ENCODE assay signal across 16 cellular contexts in the genomic region with DNA sequence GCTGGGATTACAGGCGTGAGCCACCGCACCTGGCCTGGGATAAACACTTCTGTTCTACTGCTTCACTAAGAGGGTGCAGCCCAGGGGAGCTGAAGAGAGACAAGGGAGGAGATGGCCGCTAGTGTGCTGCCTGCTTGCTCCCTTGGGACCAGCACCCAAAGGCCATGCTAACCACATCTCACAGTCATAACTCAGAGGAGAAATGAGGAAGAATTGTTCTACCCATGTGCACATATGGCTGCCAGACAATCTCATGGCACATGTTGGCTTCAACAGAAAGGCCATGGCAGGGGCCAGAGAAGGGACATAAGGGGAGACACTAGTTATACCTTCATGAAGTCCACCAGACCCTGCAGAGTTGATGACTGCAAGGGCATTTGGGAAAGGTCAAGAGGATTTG. TPM values are rescaled to one million over a fixed set of nuclear protein-coding genes. Genes with fewer than 3 reads are reported as not detected.
A peak's percentile ranks its signal among the peaks of the same experiment; 100 is the strongest.
DNase-seq lines count a peak whose midpoint lies in the region; ATAC-seq lines count a peak whose summit lies in the region.
"Had no signal": no experiment of that assay in that cellular context is flagged by ENCODE, and none has a peak within 500 bp of the region (broad histone marks: within the 10 kb centered on the region; RNA-seq: fewer than 3 reads in every experiment).

No MANE protein-coding gene starts in this region.

- no peak overlapping the region for H3K4me3 ChIP-seq in H7 (ENCODE audit: insufficient read depth, low read depth, low read length)

- H3K9me3 Mint-ChIP-seq in activated naive CD8-positive, alpha-beta T cell treated with anti-CD3 and anti-CD28 coated beads, Interleukin-2, amount 50 U/mL, for 24 hours = no peaks in the 10 kb centered on the region
- no peaks in the 10 kb centered on the region for H3K9me3 Mint-ChIP-seq in activated T-helper 2 cell treated with anti-CD3 and anti-CD28 coated beads, Interferon-gamma antibody, Interleukin-2, Interleukin-4, amounts not matched to agents 10 μg/mL and 5 μg/mL and 100 μg/mL, durations not matched to agents 14 hours and 24 hours and 36 hours

- no peak overlapping the region for H3K4me3 Mint-ChIP-seq in activated naive CD8-positive, alpha-beta T cell treated with anti-CD3 and anti-CD28 coated beads, Interleukin-2, amount 50 U/mL, for 24 hours
- no peak overlapping the region for H3K4me3 Mint-ChIP-seq in activated T-helper 2 cell treated with anti-CD3 and anti-CD28 coated beads, Interferon-gamma antibody, Interleukin-2, Interleukin-4, amounts not matched to agents 10 μg/mL and 5 μg/mL and 100 μg/mL, durations not matched to agents 14 hours and 24 hours and 36 hours (ENCODE audit: low read depth)
- H3K4me3 Mint-ChIP-seq: activated CD4-positive, alpha-beta T cell treated with anti-CD3 and anti-CD28 coated beads for 36 hours had no signal

- H3K36me3 ChIP-seq in H7 (replicated peaks; ENCODE audit: control insufficient read depth, insufficient read depth, low read length) = peaks cover 13% of the 10 kb centered on the region

- ATAC-seq in GM18858 (IDR thresholded peaks at IDR 0.05; ENCODE audit: unreplicated experiment) = peak; percentile 76
- peak; percentile 62 for ATAC-seq in GM21447 (IDR thresholded peaks at IDR 0.05; ENCODE audit: unreplicated experiment)
- ATAC-seq in HG02981 (IDR thresholded peaks at IDR 0.05; ENCODE audit: unreplicated experiment) = peak; percentile 92
- peak; percentile 79 for ATAC-seq in HG03565 (IDR thresholded peaks at IDR 0.05; ENCODE audit: unreplicated experiment)
- ATAC-seq in activated naive CD8-positive, alpha-beta T cell treated with anti-CD3 and anti-CD28 coated beads, Interleukin-2, amount 50 U/mL, for 24 hours = no peak
- ATAC-seq: activated CD4-positive, alpha-beta T cell treated with anti-CD3 and anti-CD28 coated beads for 36 hours had no signal

- DNase-seq in activated naive CD8-positive, alpha-beta T cell treated with anti-CD3 and anti-CD28 coated beads, Interleukin-2, amount 50 U/mL, for 24 hours = no peak
- DNase-seq in H7 = no peak
- DNase-seq in hepatic stellate cell (ENCODE audit: low spot score) = no peak
- no peak for DNase-seq in activated T-helper 2 cell treated with anti-CD3 and anti-CD28 coated beads, Interferon-gamma antibody, Interleukin-2, Interleukin-4, amounts not matched to agents 10 μg/mL and 5 μg/mL and 100 μg/mL, durations not matched to agents 14 hours and 24 hours and 36 hours (ENCODE audit: low spot score)
- DNase-seq: activated CD4-positive, alpha-beta T cell treated with anti-CD3 and anti-CD28 coated beads for 36 hours; activated effector memory CD4-positive, alpha-beta T cell treated with Interleukin-2 at 50 U/mL for 16 hours; hippocampal formation; Kasumi-1; mammary epithelial cell; NCI-H2107; SW 1271 had no signal

- H3K36me3 Mint-ChIP-seq in activated naive CD8-positive, alpha-beta T cell treated with anti-CD3 and anti-CD28 coated beads, Interleukin-2, amount 50 U/mL, for 24 hours (ENCODE audit: low read depth) = no peaks in the 10 kb centered on the region
- no peaks in the 10 kb centered on the region for H3K36me3 Mint-ChIP-seq in activated T-helper 2 cell treated with anti-CD3 and anti-CD28 coated beads, Interferon-gamma antibody, Interleukin-2, Interleukin-4, amounts not matched to agents 10 μg/mL and 5 μg/mL and 100 μg/mL, durations not matched to agents 14 hours and 24 hours and 36 hours (ENCODE audit: low read depth)

- no peak overlapping the region for H3K27ac Mint-ChIP-seq in activated naive CD8-positive, alpha-beta T cell treated with anti-CD3 and anti-CD28 coated beads, Interleukin-2, amount 50 U/mL, for 24 hours
- H3K27ac Mint-ChIP-seq in activated T-helper 2 cell treated with anti-CD3 and anti-CD28 coated beads, Interferon-gamma antibody, Interleukin-2, Interleukin-4, amounts not matched to agents 10 μg/mL and 5 μg/mL and 100 μg/mL, durations not matched to agents 14 hours and 24 hours and 36 hours = no peak overlapping the region
- H3K27ac Mint-ChIP-seq: activated CD4-positive, alpha-beta T cell treated with anti-CD3 and anti-CD28 coated beads for 36 hours had no signal

- peaks cover 3% of the 10 kb centered on the region for H3K27me3 Mint-ChIP-seq in activated naive CD8-positive, alpha-beta T cell treated with anti-CD3 and anti-CD28 coated beads, Interleukin-2, amount 50 U/mL, for 24 hours
- no peaks in the 10 kb centered on the region for H3K27me3 Mint-ChIP-seq in activated T-helper 2 cell treated with anti-CD3 and anti-CD28 coated beads, Interferon-gamma antibody, Interleukin-2, Interleukin-4, amounts not matched to agents 10 μg/mL and 5 μg/mL and 100 μg/mL, durations not matched to agents 14 hours and 24 hours and 36 hours (ENCODE audit: low read depth)
- H3K27me3 Mint-ChIP-seq: activated CD4-positive, alpha-beta T cell treated with anti-CD3 and anti-CD28 coated beads for 36 hours had no signal

- H3K27me3 ChIP-seq in H7 (ENCODE audit: control insufficient read depth, insufficient read depth, low read length) = no peaks in the 10 kb centered on the region

- no peaks in the 10 kb centered on the region for H3K4me1 Mint-ChIP-seq in activated naive CD8-positive, alpha-beta T cell treated with anti-CD3 and anti-CD28 coated beads, Interleukin-2, amount 50 U/mL, for 24 hours
- H3K4me1 Mint-ChIP-seq in activated T-helper 2 cell treated with anti-CD3 and anti-CD28 coated beads, Interferon-gamma antibody, Interleukin-2, Interleukin-4, amounts not matched to agents 10 μg/mL and 5 μg/mL and 100 μg/mL, durations not matched to agents 14 hours and 24 hours and 36 hours (ENCODE audit: low read depth) = peaks cover 2% of the 10 kb centered on the region
- H3K4me1 Mint-ChIP-seq: activated CD4-positive, alpha-beta T cell treated with anti-CD3 and anti-CD28 coated beads for 36 hours had no signal

- intact Hi-C loops in activated T-helper 2 cell treated with anti-CD3 and anti-CD28 coated beads, Interferon-gamma antibody, Interleukin-2, Interleukin-4, amounts not matched to agents 10 μg/mL and 5 μg/mL and 100 μg/mL, durations not matched to agents 14 hours and 24 hours and 36 hours (cut with micrococcal nuclease) = no loop called here

RNA-seq across cellular contexts. Expression of gene CLDN22, which starts 22.4 kb away (rescaled TPM):
- total RNA-seq in H7 (2014; rRNA removed; shearing (Covaris generic)) = not detected in 2 replicates
- not detected in 2 replicates for total RNA-seq in activated T-helper 2 cell treated with anti-CD3 and anti-CD28 coated beads, Interferon-gamma antibody, Interleukin-2, Interleukin-4, amounts not matched to agents 10 μg/mL and 5 μg/mL and 100 μg/mL, durations not matched to agents 14 hours and 24 hours and 36 hours
- total RNA-seq: activated CD4-positive, alpha-beta T cell treated with anti-CD3 and anti-CD28 coated beads for 36 hours; mammary epithelial cell; osteoblast had no signal

RNA-seq across cellular contexts. Expression of gene CLDN24, which starts 24.6 kb away (rescaled TPM):
- total RNA-seq in H7 (2014; rRNA removed; shearing (Covaris generic)) = not detected in 2 replicates
- not detected in 2 replicates for total RNA-seq in activated T-helper 2 cell treated with anti-CD3 and anti-CD28 coated beads, Interferon-gamma antibody, Interleukin-2, Interleukin-4, amounts not matched to agents 10 μg/mL and 5 μg/mL and 100 μg/mL, durations not matched to agents 14 hours and 24 hours and 36 hours
- total RNA-seq: activated CD4-positive, alpha-beta T cell treated with anti-CD3 and anti-CD28 coated beads for 36 hours; mammary epithelial cell; osteoblast had no signal
